In genomic region chr19:16014923-16015804, GRCh38 we compare ENCODE assay signal across 17 cellular contexts.
"Had no signal": no experiment of that assay in that cellular context is flagged by ENCODE, and none has a peak within 500 bp of the region (broad histone marks: within the 10 kb centered on the region; RNA-seq: fewer than 3 reads in every experiment).

No MANE protein-coding gene starts in this region.

- H3K27me3 Mint-ChIP-seq: activated CD4-positive, alpha-beta T cell treated with anti-CD3 and anti-CD28 coated beads, Interleukin-2, amount 10 ng/mL, durations not matched to agents 24 days and 14 days; activated T-helper 17 cell treated with anti-CD3 and anti-CD28 coated beads, Interleukin-2, amount 50 U/mL, for 72 hours; stimulated activated naive CD8-positive, alpha-beta T cell treated with anti-CD3 and anti-CD28 coated beads, Interleukin-15, Interleukin-2, amounts not matched to agents 100 ng/mL and 50 ng/mL, for 24 hours had no signal

- H3K9me3 Mint-ChIP-seq: activated B cell treated with CpG ODN at 0.5 μM for 24 hours; activated CD4-positive, alpha-beta T cell treated with anti-CD3 and anti-CD28 coated beads, Interleukin-2, amount 10 ng/mL, durations not matched to agents 24 days and 14 days; activated T-helper 17 cell treated with anti-CD3 and anti-CD28 coated beads, Interleukin-2, amount 50 U/mL, for 72 hours; natural killer cell; stimulated activated naive CD8-positive, alpha-beta T cell treated with anti-CD3 and anti-CD28 coated beads, Interleukin-15, Interleukin-2, amounts not matched to agents 100 ng/mL and 50 ng/mL, for 24 hours; T-helper 2 cell treated with Interferon-gamma antibody and Interleukin-4, amounts not matched to agents 5 μg/mL and 100 μg/mL, for 36 hours had no signal

- H3K27ac ChIP-seq: brain microvascular endothelial cell, esophagus squamous epithelium, psoas muscle, suprapubic skin had no signal

- ATAC-seq: activated T-helper 17 cell treated with anti-CD3 and anti-CD28 coated beads, Interleukin-2, amount 50 U/mL, for 72 hours; natural killer cell; psoas muscle; right cardiac atrium had no signal

- H3K27ac Mint-ChIP-seq: activated B cell treated with CpG ODN at 0.5 μM for 24 hours; activated CD4-positive, alpha-beta T cell treated with anti-CD3 and anti-CD28 coated beads, Interleukin-2, amount 10 ng/mL, durations not matched to agents 24 days and 14 days; activated T-helper 17 cell treated with anti-CD3 and anti-CD28 coated beads, Interleukin-2, amount 50 U/mL, for 72 hours; natural killer cell; stimulated activated naive CD8-positive, alpha-beta T cell treated with anti-CD3 and anti-CD28 coated beads, Interleukin-15, Interleukin-2, amounts not matched to agents 100 ng/mL and 50 ng/mL, for 24 hours; T-helper 2 cell treated with Interferon-gamma antibody and Interleukin-4, amounts not matched to agents 5 μg/mL and 100 μg/mL, for 36 hours had no signal

- H3K4me1 Mint-ChIP-seq: activated B cell treated with CpG ODN at 0.5 μM for 24 hours; activated CD4-positive, alpha-beta T cell treated with anti-CD3 and anti-CD28 coated beads, Interleukin-2, amount 10 ng/mL, durations not matched to agents 24 days and 14 days; activated T-helper 17 cell treated with anti-CD3 and anti-CD28 coated beads, Interleukin-2, amount 50 U/mL, for 72 hours; natural killer cell had no signal

- H3K4me3 Mint-ChIP-seq: activated B cell treated with CpG ODN at 0.5 μM for 24 hours; activated CD4-positive, alpha-beta T cell treated with anti-CD3 and anti-CD28 coated beads, Interleukin-2, amount 10 ng/mL, durations not matched to agents 24 days and 14 days; activated T-helper 17 cell treated with anti-CD3 and anti-CD28 coated beads, Interleukin-2, amount 50 U/mL, for 72 hours; natural killer cell; stimulated activated naive CD8-positive, alpha-beta T cell treated with anti-CD3 and anti-CD28 coated beads, Interleukin-15, Interleukin-2, amounts not matched to agents 100 ng/mL and 50 ng/mL, for 24 hours; T-helper 2 cell treated with Interferon-gamma antibody and Interleukin-4, amounts not matched to agents 5 μg/mL and 100 μg/mL, for 36 hours had no signal

- DNase-seq: activated B cell treated with CpG ODN at 0.5 μM for 24 hours; activated CD4-positive, alpha-beta T cell treated with anti-CD3 and anti-CD28 coated beads, Interleukin-2, amount 10 ng/mL, durations not matched to agents 24 days and 14 days; activated naive CD4-positive, alpha-beta T cell treated with anti-CD3 and anti-CD28 coated beads, Interleukin-2, amount 50 U/mL, for 16 hours; brain microvascular endothelial cell; effector CD8-positive, alpha-beta T cell; esophagus squamous epithelium; mesendoderm; occipital lobe; psoas muscle; stimulated activated CD4-positive, alpha-beta T cell treated with anti-CD3 and anti-CD28 coated beads, Interleukin-2, amount 100 ng/mL, for 24 hours; trophoblast cell had no signal

- H3K4me3 ChIP-seq: esophagus squamous epithelium, psoas muscle, suprapubic skin had no signal

- H3K4me1 ChIP-seq: esophagus squamous epithelium, psoas muscle, suprapubic skin had no signal

- H3K27me3 ChIP-seq: brain microvascular endothelial cell, esophagus squamous epithelium, suprapubic skin had no signal

- H3K9me3 ChIP-seq: esophagus squamous epithelium, psoas muscle, suprapubic skin had no signal

- H3K36me3 Mint-ChIP-seq: natural killer cell had no signal

- H3K36me3 ChIP-seq: brain microvascular endothelial cell, esophagus squamous epithelium, suprapubic skin had no signal
